In genomic region chr5:84130006-84130580, GRCh38 we compare ENCODE assay signal across 14 cellular contexts.
DNase-seq lines count a peak whose midpoint lies in the region; ATAC-seq and TF ChIP-seq lines count a peak whose summit lies in the region.
"Had no signal": no experiment of that assay in that cellular context is flagged by ENCODE, and none has a peak within 500 bp of the region (broad histone marks: within the 10 kb centered on the region; RNA-seq: fewer than 3 reads in every experiment).

No MANE protein-coding gene starts in this region.

- no peak for ATAC-seq in stimulated activated naive B cell treated with anti-CD40 and anti-IgM and Interleukin-4, amounts not matched to agents 10 μg/mL and 1 μg/mL and 100 μg/mL, for 72 hours (replicated peaks)

- no peaks in the 10 kb centered on the region for H3K9me3 Mint-ChIP-seq in stimulated activated naive B cell treated with anti-CD40 and anti-IgM and Interleukin-4, amounts not matched to agents 10 μg/mL and 1 μg/mL and 100 μg/mL, for 72 hours

- no peak for TF ChIP-seq CTCF in thyroid gland (IDR thresholded peaks at IDR 0.05)

- H3K27ac Mint-ChIP-seq in stimulated activated naive B cell treated with anti-CD40 and anti-IgM and Interleukin-4, amounts not matched to agents 10 μg/mL and 1 μg/mL and 100 μg/mL, for 72 hours, result no peak overlapping the region
- H3K27ac Mint-ChIP-seq: CD4-positive, alpha-beta memory T cell had no signal

- H3K4me1 Mint-ChIP-seq in stimulated activated naive B cell treated with anti-CD40 and anti-IgM and Interleukin-4, amounts not matched to agents 10 μg/mL and 1 μg/mL and 100 μg/mL, for 72 hours, result no peaks in the 10 kb centered on the region
- H3K4me1 Mint-ChIP-seq: CD4-positive, alpha-beta memory T cell had no signal

- whole genome bisulfite sequencing in thyroid gland, 2 donors, result 86 to 91% methylated on average over 3 of the region's 3 CpGs

- no peaks in the 10 kb centered on the region for H3K9me3 ChIP-seq in thyroid gland
- H3K9me3 ChIP-seq: HAP-1 had no signal

- H3K27ac ChIP-seq in substantia nigra (ENCODE audit: low read depth, low read length, poor library complexity, severe bottlenecking) (peak overlapping the region; percentile 53), thyroid gland (no peak overlapping the region)
- H3K27ac ChIP-seq: RWPE1 had no signal

- H3K4me3 Mint-ChIP-seq in stimulated activated naive B cell treated with anti-CD40 and anti-IgM and Interleukin-4, amounts not matched to agents 10 μg/mL and 1 μg/mL and 100 μg/mL, for 72 hours, result no peak overlapping the region
- H3K4me3 Mint-ChIP-seq: CD4-positive, alpha-beta memory T cell had no signal

- H3K27me3 ChIP-seq in thyroid gland, result no peaks in the 10 kb centered on the region

- no peaks in the 10 kb centered on the region for H3K27me3 Mint-ChIP-seq in stimulated activated naive B cell treated with anti-CD40 and anti-IgM and Interleukin-4, amounts not matched to agents 10 μg/mL and 1 μg/mL and 100 μg/mL, for 72 hours
- H3K27me3 Mint-ChIP-seq: CD4-positive, alpha-beta memory T cell had no signal

- no peak overlapping the region for H3K4me3 ChIP-seq in thyroid gland (replicated peaks in 1 of 3)
- H3K4me3 ChIP-seq: HAP-1 had no signal

- TF ChIP-seq POLR2A in thyroid gland (IDR thresholded peaks at IDR 0.05), result no peak

- no peaks in the 10 kb centered on the region for H3K4me1 ChIP-seq in thyroid gland
- H3K4me1 ChIP-seq: HAP-1 had no signal

- intact Hi-C loops in thyroid gland (cut with DNase I), result no loop called here

- in situ Hi-C loops in SK-MEL-5 (cut with HindIII; ENCODE audit: low pct_unique_long_range_greater_than_20kb, low sequenced_read_pairs), result no loop called here

- no peaks in the 10 kb centered on the region for H3K36me3 Mint-ChIP-seq in stimulated activated naive B cell treated with anti-CD40 and anti-IgM and Interleukin-4, amounts not matched to agents 10 μg/mL and 1 μg/mL and 100 μg/mL, for 72 hours
- H3K36me3 Mint-ChIP-seq: CD4-positive, alpha-beta memory T cell had no signal

- no peaks in the 10 kb centered on the region for H3K36me3 ChIP-seq in thyroid gland
- H3K36me3 ChIP-seq: HAP-1 had no signal

- DNase-seq in COLO829 (ENCODE audit: low spot score) (peak; percentile 50), SK-MEL-5 (ENCODE audit: low read depth, low spot score) (peak; percentile 97), foreskin melanocyte (peak; percentile 96), substantia nigra (lab: John Stamatoyannopoulos, UW) (no peak), thyroid gland (no peak)
- DNase-seq in stimulated activated naive B cell treated with anti-CD40 and anti-IgM and Interleukin-4, amounts not matched to agents 10 μg/mL and 1 μg/mL and 100 μg/mL, for 72 hours, result no peak
- DNase-seq in activated CD8-positive, alpha-beta memory T cell treated with anti-CD3 and anti-CD28 coated beads for 24 hours, result no peak
- DNase-seq: CD4-positive, alpha-beta memory T cell; DMS79; NCI-H1417 treated with DMSO at 0.1 percent for 48 hours; NCI-H1930; NCI-H69 had no signal

Comparison
In these comparisons a context has a peak if more than half of its experiments do, and no peak if none do; other contexts are left out.
1. DNase-seq: peak in COLO829 (single experiment), SK-MEL-5 (single experiment) and foreskin melanocyte (single experiment); none in substantia nigra (0 of 49), thyroid gland (0 of 2), stimulated activated naive B cell treated with anti-CD40 and anti-IgM and Interleukin-4, amounts not matched to agents 10 μg/mL and 1 μg/mL and 100 μg/mL, for 72 hours (single experiment) and activated CD8-positive, alpha-beta memory T cell treated with anti-CD3 and anti-CD28 coated beads for 24 hours (single experiment).